Comparison of ENCODE assay signal across 9 cellular contexts in the genomic region with DNA sequence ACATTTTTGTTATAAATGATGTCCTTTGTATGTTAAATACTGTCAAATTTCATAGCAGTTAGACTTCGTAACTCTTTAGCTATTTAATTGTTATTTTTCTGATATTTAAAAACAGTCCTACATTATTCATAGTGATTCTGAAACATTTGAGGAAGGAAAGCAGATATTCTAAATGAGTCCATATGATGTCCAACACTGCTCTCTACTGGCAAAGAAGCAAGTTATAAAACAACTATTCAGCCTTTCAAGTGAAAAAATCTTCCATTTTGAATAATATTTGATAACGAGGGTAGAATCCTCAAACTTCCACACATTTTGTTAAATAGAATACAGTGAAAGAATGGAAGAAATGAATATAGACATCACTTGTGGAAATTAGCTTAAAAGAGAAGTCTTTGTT.
DNase-seq lines count a peak whose midpoint lies in the region; ATAC-seq and TF ChIP-seq lines count a peak whose summit lies in the region.
"Had no signal": no experiment of that assay in that cellular context is flagged by ENCODE, and none has a peak within 500 bp of the region (broad histone marks: within the 10 kb centered on the region; RNA-seq: fewer than 3 reads in every experiment).

No MANE protein-coding gene starts in this region.

- CTCF ChIA-PET in MCF 10A (lab: Yijun Ruan, JAX): interaction anchor here (0.5 to 1.6 kb wide), 17 partner anchors 12 to 1012 kb away, joined by 3 to 8 read pairs (median 3); no protein-coding TSS in a partner anchor

- H3K9me3 Mint-ChIP-seq in MCF 10A (ENCODE audit: unreplicated experiment) (no peaks in the 10 kb centered on the region), mesothelial cell of epicardium (no peaks in the 10 kb centered on the region)
- H3K9me3 Mint-ChIP-seq: naive thymus-derived CD8-positive, alpha-beta T cell had no signal

- peak; percentile 62 for TF ChIP-seq CTCF in MCF 10A (IDR thresholded peaks at IDR 0.05; ENCODE audit: unreplicated experiment)
- TF ChIP-seq CTCF in mesothelial cell of epicardium (IDR thresholded peaks at IDR 0.05; ENCODE audit: unreplicated experiment): peak; percentile 55

- ATAC-seq in HG02642 (IDR thresholded peaks at IDR 0.05; ENCODE audit: poor library complexity, unreplicated experiment): peak; percentile 61
- ATAC-seq in GM21717 (IDR thresholded peaks at IDR 0.05; ENCODE audit: unreplicated experiment): no peak
- ATAC-seq: naive thymus-derived CD8-positive, alpha-beta T cell had no signal

- intact Hi-C loops in MCF 10A (cut with micrococcal nuclease): loop anchor here (1.0 kb wide), 4 partner anchors 143 to 931 kb away; a partner anchor contains a TSS

- peak; percentile 27 for DNase-seq in GF-D8 (lab: John Stamatoyannopoulos, UW)
- DNase-seq in NCI-H345 (lab: John Stamatoyannopoulos, UW): peak; percentile 58
- peak; percentile 54 for DNase-seq in MCF 10A (ENCODE audit: unreplicated experiment)
- DNase-seq in mesothelial cell of epicardium (ENCODE audit: low spot score in 2 of 2, unreplicated experiment in 2 of 2): no peak
- DNase-seq in activated effector memory CD4-positive, alpha-beta T cell treated with Interleukin-2 at 50 U/mL for 16 hours: no peak
- DNase-seq in GM19240 (ENCODE audit: insufficient read length, low spot score): no peak

- POLR2A ChIA-PET in MCF 10A (lab: Yijun Ruan, JAX): interaction anchor here (0.5 kb wide), 1 partner anchor 909 kb away, joined by 3 read pairs; no protein-coding TSS in a partner anchor

- no TSS peak for BruUV-seq in MCF 10A (replicated peaks; lab: Mats Ljungman, UMichigan)

- H3K27ac Mint-ChIP-seq in MCF 10A (ENCODE audit: low read depth, unreplicated experiment) (no peak overlapping the region), mesothelial cell of epicardium (no peak overlapping the region)
- H3K27ac Mint-ChIP-seq: naive thymus-derived CD8-positive, alpha-beta T cell had no signal

- H3K4me1 Mint-ChIP-seq in MCF 10A (ENCODE audit: insufficient read depth, unreplicated experiment): no peaks in the 10 kb centered on the region
- peaks cover 34% of the 10 kb centered on the region for H3K4me1 Mint-ChIP-seq in mesothelial cell of epicardium
- H3K4me1 Mint-ChIP-seq: naive thymus-derived CD8-positive, alpha-beta T cell had no signal

- no peaks in the 10 kb centered on the region for H3K36me3 Mint-ChIP-seq in MCF 10A (ENCODE audit: insufficient read depth, unreplicated experiment)
- peaks cover 3% of the 10 kb centered on the region for H3K36me3 Mint-ChIP-seq in mesothelial cell of epicardium
- H3K36me3 Mint-ChIP-seq: naive thymus-derived CD8-positive, alpha-beta T cell had no signal

- H3K27me3 Mint-ChIP-seq in MCF 10A (ENCODE audit: insufficient read depth, unreplicated experiment) (no peaks in the 10 kb centered on the region), mesothelial cell of epicardium (ENCODE audit: low read depth) (no peaks in the 10 kb centered on the region)

- H3K4me3 Mint-ChIP-seq in MCF 10A (ENCODE audit: unreplicated experiment) (no peak overlapping the region), mesothelial cell of epicardium (no peak overlapping the region)
- H3K4me3 Mint-ChIP-seq: naive thymus-derived CD8-positive, alpha-beta T cell had no signal

Comparison
In these comparisons a context has a peak if more than half of its experiments do, and no peak if none do; other contexts are left out.
1. DNase-seq: peak in GF-D8 (single experiment), NCI-H345 (single experiment) and MCF 10A (single experiment); none in mesothelial cell of epicardium (0 of 2), activated effector memory CD4-positive, alpha-beta T cell treated with Interleukin-2 at 50 U/mL for 16 hours (single experiment) and GM19240 (single experiment).